Comparison of ENCODE assay signal across 10 cellular contexts in genomic region chr6:3797231-3798200, GRCh38. TPM values are rescaled to one million over a fixed set of nuclear protein-coding genes. Genes with fewer than 3 reads are reported as not detected.
A peak's percentile ranks its signal among the peaks of the same experiment; 100 is the strongest.
DNase-seq lines count a peak whose midpoint lies in the region; ATAC-seq and TF ChIP-seq lines count a peak whose summit lies in the region.
"Had no signal": no experiment of that assay in that cellular context is flagged by ENCODE, and none has a peak within 500 bp of the region (broad histone marks: within the 10 kb centered on the region; RNA-seq: fewer than 3 reads in every experiment).

No MANE protein-coding gene starts in this region.

- intact Hi-C loops in heart right ventricle (cut with DNase I), result loop anchor here in 4 of 10 donors (2.0 to 5.0 kb wide), 3 partner anchors 35 to 47 kb away; partner anchors contain the start of gene PXDC1 (in 3 of the 4)
- intact Hi-C loops in Right ventricle myocardium superior (cut with DNase I), result no loop called here
- intact Hi-C loops in left lung (cut with DNase I), result no loop called here
- intact Hi-C loops in uterus (cut with DNase I; ENCODE audit: low total_unique reads), result no loop called here

- no peak overlapping the region for H3K27ac Mint-ChIP-seq in immature natural killer cell

- H3K9me3 ChIP-seq in heart right ventricle (no peaks in the 10 kb centered on the region), left lung (no peaks in the 10 kb centered on the region), uterus (no peaks in the 10 kb centered on the region)

- no peaks in the 10 kb centered on the region for H3K27me3 ChIP-seq in heart right ventricle
- H3K27me3 ChIP-seq in brain microvascular endothelial cell (replicated peaks), result no peaks in the 10 kb centered on the region
- H3K27me3 ChIP-seq in left lung, result no peaks in the 10 kb centered on the region
- H3K27me3 ChIP-seq in uterus, result no peaks in the 10 kb centered on the region

- H3K36me3 ChIP-seq in heart right ventricle (no peaks in the 10 kb centered on the region), brain microvascular endothelial cell (replicated peaks) (no peaks in the 10 kb centered on the region), left lung (no peaks in the 10 kb centered on the region), uterus (no peaks in the 10 kb centered on the region)

- peak overlapping the region in 6 of 10 donors; percentile 8 to 61 (median 50) for H3K27ac ChIP-seq in heart right ventricle
- peak overlapping the region; percentile 81 for H3K27ac ChIP-seq in brain microvascular endothelial cell
- H3K27ac ChIP-seq in left lung, result peak overlapping the region; percentile 67 to 71
- peak overlapping the region; percentile 23 to 26 for H3K27ac ChIP-seq in uterus

- WGBS in heart right ventricle, 2 donors, result 72 to 76% methylated on average over 7 of the region's 7 CpGs

- no peaks in the 10 kb centered on the region for H3K9me3 Mint-ChIP-seq in immature natural killer cell

- H3K27me3 Mint-ChIP-seq in immature natural killer cell (ENCODE audit: low read depth in 3 of 3), result peaks cover 2 to 5% (median 4%) of the 10 kb centered on the region in 3 donors

- in situ Hi-C loops in brain microvascular endothelial cell (cut with HindIII; ENCODE audit: low pct_ligation_motif_present, low sequenced_read_pairs), result no loop called here

- TF ChIP-seq CTCF in heart right ventricle (IDR thresholded peaks at IDR 0.05), result no peak
- no peak for TF ChIP-seq CTCF in brain microvascular endothelial cell (IDR thresholded peaks at IDR 0.05; ENCODE audit: low read depth, low read length, missing control alignments)
- no peak for TF ChIP-seq CTCF in left lung (IDR thresholded peaks at IDR 0.05)
- no peak for TF ChIP-seq CTCF in uterus (IDR thresholded peaks at IDR 0.05)

- H3K4me3 Mint-ChIP-seq in immature natural killer cell, result no peak overlapping the region

- H3K4me3 ChIP-seq in heart right ventricle, result no peak overlapping the region
- H3K4me3 ChIP-seq in brain microvascular endothelial cell (ENCODE audit: low read depth, low read length), result peak overlapping the region; percentile 6
- no peak overlapping the region for H3K4me3 ChIP-seq in left lung
- no peak overlapping the region for H3K4me3 ChIP-seq in uterus

- DNase-seq in heart right ventricle, result no peak
- DNase-seq in Right ventricle myocardium superior, result no peak
- peak; percentile 47 for DNase-seq in brain microvascular endothelial cell
- no peak for DNase-seq in left lung
- no peak for DNase-seq in uterus
- DNase-seq in SKM-1 (lab: John Stamatoyannopoulos, UW; ENCODE audit: unreplicated experiment), result no peak
- no peak for DNase-seq in amygdala (lab: John Stamatoyannopoulos, UW)
- DNase-seq in immature natural killer cell, result no peak
- DNase-seq: KBM-7, midbrain had no signal

- no peaks in the 10 kb centered on the region for H3K4me1 Mint-ChIP-seq in immature natural killer cell

- H3K36me3 Mint-ChIP-seq in immature natural killer cell, result no peaks in the 10 kb centered on the region

- ATAC-seq in heart right ventricle (peak in 2 of 8 donors; percentile 2 to 6), Right ventricle myocardium superior (ENCODE audit: poor library complexity) (no peak), left lung (peak; percentile 49)

- no peak for TF ChIP-seq POLR2A in uterus (IDR thresholded peaks at IDR 0.05)

- H3K4me1 ChIP-seq in heart right ventricle (peaks cover 6 to 66% (median 35%) of the 10 kb centered on the region in 9 donors), left lung (peaks cover 20 to 24% of the 10 kb centered on the region in 2 donors), uterus (no peaks in the 10 kb centered on the region)

RNA-seq across cellular contexts. Expression of gene PXDC1, which starts 46.0 kb away (rescaled TPM):
- total RNA-seq in heart right ventricle (10 to 100 TPM; 11.3 to 39.5 (median 21.7) TPM), Right ventricle myocardium superior (24.3 TPM), left lung (10 to 100 TPM; 49.9 to 50.8 TPM), uterus (10 to 100 TPM; 15.6 to 42.4 (median 31.0) TPM)
- polyA plus RNA-seq in heart right ventricle (10 to 100 TPM; 17.5 to 69.9 TPM), immature natural killer cell (not detected)

RNA-seq across cellular contexts. Expression of gene FAM50B, which starts 51.7 kb away (rescaled TPM):
- total RNA-seq in heart right ventricle (10 to 100 TPM; 13.2 to 31.3 (median 22.4) TPM), Right ventricle myocardium superior (28.9 TPM), left lung (10 to 100 TPM; 11.6 to 12.7 TPM), uterus (10 to 100 TPM in 3 of 4 donors, 1 to 10 TPM in 1; 1.8 to 25.4 (median 12.2) TPM)
- polyA plus RNA-seq in heart right ventricle (10 to 100 TPM in 1 of 2 donors, 1 to 10 TPM in 1; 5.9 to 25.3 TPM), immature natural killer cell (10 to 100 TPM in 1 of 3 donors, 1 to 10 TPM in 2; 3.9 to 15.9 (median 4.2) TPM)

Comparison
In these comparisons a context has a peak if more than half of its experiments do, and no peak if none do; other contexts are left out.
1. H3K27ac ChIP-seq: peak in every context shown above with its lines; median percentile 81 in brain microvascular endothelial cell; 69 in left lung; 50 in heart right ventricle; 24 in uterus.